ENCODE assay signal across 3 cellular contexts in genomic region chr7:148408307-148408706, GRCh38.
"Had no signal": no experiment of that assay in that cellular context is flagged by ENCODE, and none has a peak within 500 bp of the region (broad histone marks: within the 10 kb centered on the region; RNA-seq: fewer than 3 reads in every experiment).

No MANE protein-coding gene starts in this region.

- ATAC-seq: GM12878 had no signal

- DNase-seq: GDM1, GF-D8 had no signal

- H3K4me3 ChIP-seq: GM12878 had no signal
